34 cellular contexts compared by ENCODE assay signal in genomic region chr16:3092501-3092991, GRCh38. TPM values are rescaled to one million over a fixed set of nuclear protein-coding genes. Genes with fewer than 3 reads are reported as not detected.
DNase-seq lines count a peak whose midpoint lies in the region; ATAC-seq and TF ChIP-seq lines count a peak whose summit lies in the region.
"Had no signal": no experiment of that assay in that cellular context is flagged by ENCODE, and none has a peak within 500 bp of the region (broad histone marks: within the 10 kb centered on the region; RNA-seq: fewer than 3 reads in every experiment).

No MANE protein-coding gene starts in this region.

- H3K36me3 Mint-ChIP-seq in activated CD4-positive, alpha-beta memory T cell treated with anti-CD3 and anti-CD28 coated beads for 36 hours, result no peaks in the 10 kb centered on the region
- H3K36me3 Mint-ChIP-seq in activated CD4-positive, alpha-beta memory T cell treated with anti-CD3 and anti-CD28 coated beads, Interleukin-2, amount 10 ng/mL, durations not matched to agents 7 days and 5 days (ENCODE audit: low read depth), result no peaks in the 10 kb centered on the region
- H3K36me3 Mint-ChIP-seq in neural crest cell (ENCODE audit: low read depth), result no peaks in the 10 kb centered on the region
- H3K36me3 Mint-ChIP-seq: CD8-positive, alpha-beta memory T cell had no signal

- H3K4me1 Mint-ChIP-seq in activated CD4-positive, alpha-beta memory T cell treated with anti-CD3 and anti-CD28 coated beads for 36 hours (ENCODE audit: low read depth), result peaks cover 35% of the 10 kb centered on the region
- H3K4me1 Mint-ChIP-seq in activated CD4-positive, alpha-beta memory T cell treated with anti-CD3 and anti-CD28 coated beads, Interleukin-2, amount 10 ng/mL, durations not matched to agents 7 days and 5 days, result peaks cover 49% of the 10 kb centered on the region
- peaks cover 21% of the 10 kb centered on the region for H3K4me1 Mint-ChIP-seq in neural crest cell

- H3K9me3 ChIP-seq in SJCRH30 (replicated peaks), result no peaks in the 10 kb centered on the region
- H3K9me3 ChIP-seq: esophagus muscularis mucosa, Peyer's patch, transverse colon had no signal

- H3K27ac Mint-ChIP-seq in activated CD4-positive, alpha-beta memory T cell treated with anti-CD3 and anti-CD28 coated beads for 36 hours, result peak overlapping the region; percentile 43
- H3K27ac Mint-ChIP-seq in activated CD4-positive, alpha-beta memory T cell treated with anti-CD3 and anti-CD28 coated beads, Interleukin-2, amount 10 ng/mL, durations not matched to agents 7 days and 5 days, result no peak overlapping the region
- peak overlapping the region; percentile 67 for H3K27ac Mint-ChIP-seq in neural crest cell (ENCODE audit: unreplicated experiment)

- DNase-seq in activated CD4-positive, alpha-beta memory T cell treated with anti-CD3 and anti-CD28 coated beads for 36 hours, result no peak
- no peak for DNase-seq in activated CD4-positive, alpha-beta memory T cell treated with anti-CD3 and anti-CD28 coated beads, Interleukin-2, amount 10 ng/mL, durations not matched to agents 7 days and 5 days
- DNase-seq in GM10266 (ENCODE audit: extremely low spot score), result peak; percentile 10
- peak; percentile 87 to 88 for DNase-seq in SJCRH30
- DNase-seq in neural crest cell (ENCODE audit: low read depth, low spot score), result no peak
- DNase-seq in iPS-NIHi11 (ENCODE audit: low spot score), result no peak
- no peak for DNase-seq in NCI-H2227 (lab: John Stamatoyannopoulos, UW; ENCODE audit: unreplicated experiment)
- DNase-seq: activated CD4-positive, alpha-beta T cell treated with anti-CD3 and anti-CD28 coated beads, Interleukin-2, amount 50 U/mL, for 1 hour; activated CD8-positive, alpha-beta memory T cell treated with anti-CD3 and anti-CD28 coated beads, Interleukin-2, amount 50 U/mL, for 4 hours; activated naive CD4-positive, alpha-beta T cell treated with anti-CD3 and anti-CD28 coated beads, Interleukin-2, amount 50 U/mL, for 16 hours; amniotic stem cell; brain microvascular endothelial cell; CD8-positive, alpha-beta memory T cell; DMS 273 treated with DMSO at 0.1 percent for 48 hours; foreskin fibroblast; naive thymus-derived CD4-positive, alpha-beta T cell; NCI-H1694; occipital lobe; Peyer's patch; SHP77; SW 1271; T-helper 9 cell; transverse colon had no signal

- CTCF ChIA-PET in activated CD4-positive, alpha-beta memory T cell treated with anti-CD3 and anti-CD28 coated beads for 36 hours (lab: Charles Lee), result interaction anchor here (2.6 kb wide), 1 partner anchor 9 kb away, joined by 9 read pairs; no protein-coding TSS in a partner anchor
- CTCF ChIA-PET in activated CD4-positive, alpha-beta memory T cell treated with anti-CD3 and anti-CD28 coated beads, Interleukin-2, amount 10 ng/mL, durations not matched to agents 7 days and 5 days (lab: Charles Lee), result interaction anchor here (1.1 to 12.1 kb wide), 4 partner anchors 12 to 64 kb away, joined by 3 to 254 read pairs (median 4); partner anchors contain the start of gene ZNF213

- no peaks in the 10 kb centered on the region for H3K27me3 Mint-ChIP-seq in activated CD4-positive, alpha-beta memory T cell treated with anti-CD3 and anti-CD28 coated beads for 36 hours
- H3K27me3 Mint-ChIP-seq in activated CD4-positive, alpha-beta memory T cell treated with anti-CD3 and anti-CD28 coated beads, Interleukin-2, amount 10 ng/mL, durations not matched to agents 7 days and 5 days, result no peaks in the 10 kb centered on the region
- peaks cover 20% of the 10 kb centered on the region for H3K27me3 Mint-ChIP-seq in neural crest cell (ENCODE audit: low read depth)
- H3K27me3 Mint-ChIP-seq: CD8-positive, alpha-beta memory T cell; naive thymus-derived CD4-positive, alpha-beta T cell had no signal

- intact Hi-C loops in activated CD4-positive, alpha-beta memory T cell treated with anti-CD3 and anti-CD28 coated beads for 36 hours (cut with micrococcal nuclease), result no loop called here

- H3K4me3 ChIP-seq in SJCRH30, result no peak overlapping the region
- H3K4me3 ChIP-seq: esophagus muscularis mucosa, GM12878, Peyer's patch, transverse colon had no signal

- no peak overlapping the region for H3K4me3 Mint-ChIP-seq in activated CD4-positive, alpha-beta memory T cell treated with anti-CD3 and anti-CD28 coated beads for 36 hours
- no peak overlapping the region for H3K4me3 Mint-ChIP-seq in activated CD4-positive, alpha-beta memory T cell treated with anti-CD3 and anti-CD28 coated beads, Interleukin-2, amount 10 ng/mL, durations not matched to agents 7 days and 5 days
- no peak overlapping the region for H3K4me3 Mint-ChIP-seq in neural crest cell
- H3K4me3 Mint-ChIP-seq: CD8-positive, alpha-beta memory T cell; stimulated activated effector memory CD8-positive, alpha-beta T cell treated with anti-CD3 and anti-CD28 coated beads, Interleukin-12 subunit alpha, Interleukin-12 subunit beta, amount 100 ng/mL, for 72 hours had no signal

- no peaks in the 10 kb centered on the region for H3K9me3 Mint-ChIP-seq in activated CD4-positive, alpha-beta memory T cell treated with anti-CD3 and anti-CD28 coated beads for 36 hours
- H3K9me3 Mint-ChIP-seq in activated CD4-positive, alpha-beta memory T cell treated with anti-CD3 and anti-CD28 coated beads, Interleukin-2, amount 10 ng/mL, durations not matched to agents 7 days and 5 days, result no peaks in the 10 kb centered on the region
- H3K9me3 Mint-ChIP-seq in neural crest cell, result no peaks in the 10 kb centered on the region
- H3K9me3 Mint-ChIP-seq: CD8-positive, alpha-beta memory T cell; naive thymus-derived CD4-positive, alpha-beta T cell; stimulated activated effector memory CD8-positive, alpha-beta T cell treated with anti-CD3 and anti-CD28 coated beads, Interleukin-12 subunit alpha, Interleukin-12 subunit beta, amount 100 ng/mL, for 72 hours had no signal

- peaks cover 36% of the 10 kb centered on the region for H3K4me1 ChIP-seq in SJCRH30

- peak overlapping the region; percentile 25; the same call in 1 of the 2 replicates for H3K27ac ChIP-seq in SJCRH30
- H3K27ac ChIP-seq: brain microvascular endothelial cell, esophagus muscularis mucosa, Peyer's patch, transverse colon, VCaP had no signal

- no peaks in the 10 kb centered on the region for H3K36me3 ChIP-seq in SJCRH30
- H3K36me3 ChIP-seq: brain microvascular endothelial cell, esophagus muscularis mucosa, Peyer's patch, transverse colon had no signal

- ATAC-seq in HG03139 (IDR thresholded peaks at IDR 0.05; ENCODE audit: unreplicated experiment), result no peak
- ATAC-seq: GM12878; naive thymus-derived CD4-positive, alpha-beta T cell; stimulated activated effector memory CD8-positive, alpha-beta T cell treated with anti-CD3 and anti-CD28 coated beads, Interleukin-12 subunit alpha, Interleukin-12 subunit beta, amount 100 ng/mL, for 72 hours had no signal

- TF ChIP-seq CTCF in GM10266 (IDR thresholded peaks at IDR 0.05; ENCODE audit: control insufficient read depth, insufficient read depth, low read depth, missing control alignments) (no peak), neural crest cell (conservative IDR thresholded peaks at IDR 0.05) (no peak)

- POLR2A ChIA-PET in activated CD4-positive, alpha-beta memory T cell treated with anti-CD3 and anti-CD28 coated beads for 36 hours (lab: Charles Lee), result interaction anchor here (1.6 kb wide), 1 partner anchor 18 kb away, joined by 4 read pairs; no protein-coding TSS in a partner anchor
- POLR2A ChIA-PET in activated CD4-positive, alpha-beta memory T cell treated with anti-CD3 and anti-CD28 coated beads, Interleukin-2, amount 10 ng/mL, durations not matched to agents 7 days and 5 days (lab: Charles Lee), result interaction anchor here (0.6 to 2.7 kb wide), 4 partner anchors 12 to 37 kb away, joined by 3 to 20 read pairs (median 4); no protein-coding TSS in a partner anchor

- no peaks in the 10 kb centered on the region for H3K27me3 ChIP-seq in SJCRH30
- H3K27me3 ChIP-seq: Peyer's patch had no signal

RNA-seq across cellular contexts. Expression of gene ZSCAN10, which starts 6.5 kb away (rescaled TPM):
- under 1 TPM in 1 of 2 experiments, not detected in 1; 0.19 TPM for total RNA-seq in activated CD4-positive, alpha-beta memory T cell treated with anti-CD3 and anti-CD28 coated beads for 36 hours
- total RNA-seq in activated CD4-positive, alpha-beta memory T cell treated with anti-CD3 and anti-CD28 coated beads, Interleukin-2, amount 10 ng/mL, durations not matched to agents 7 days and 5 days, result under 1 TPM in 1 of 2 experiments, not detected in 1; 0.15 TPM
- 0.73 and 0.76 TPM in 2 replicates for total RNA-seq in SJCRH30 (2014; rRNA removed; shearing (Covaris generic))
- not detected in 2 replicates for total RNA-seq in neural crest cell
- total RNA-seq: A673, cerebellum, dermis microvascular lymphatic vessel endothelial cell, esophagus muscularis mucosa, lower leg skin, occipital lobe, Peyer's patch, pulmonary artery endothelial cell, subcutaneous adipose tissue, transverse colon had no signal

RNA-seq across cellular contexts. Expression of gene ZNF205, which starts 19.8 kb away (rescaled TPM):
- under 1 TPM in 1 of 2 experiments, not detected in 1; 0.21 TPM for total RNA-seq in activated CD4-positive, alpha-beta memory T cell treated with anti-CD3 and anti-CD28 coated beads for 36 hours
- total RNA-seq in activated CD4-positive, alpha-beta memory T cell treated with anti-CD3 and anti-CD28 coated beads, Interleukin-2, amount 10 ng/mL, durations not matched to agents 7 days and 5 days, result not detected
- total RNA-seq in SJCRH30 (2014; rRNA removed; shearing (Covaris generic)), result 12.9 and 13.7 TPM in 2 replicates
- total RNA-seq in neural crest cell, result 19.7 and 21.1 TPM in 2 replicates

RNA-seq across cellular contexts. Expression of gene IL32, which starts 27.1 kb away (rescaled TPM):
- total RNA-seq in activated CD4-positive, alpha-beta memory T cell treated with anti-CD3 and anti-CD28 coated beads for 36 hours, result 1,000 to 10,000 TPM; 2,504 to 2,532 TPM
- 1,000 to 10,000 TPM; 4,131 to 4,213 TPM for total RNA-seq in activated CD4-positive, alpha-beta memory T cell treated with anti-CD3 and anti-CD28 coated beads, Interleukin-2, amount 10 ng/mL, durations not matched to agents 7 days and 5 days
- total RNA-seq in SJCRH30 (2014; rRNA removed; shearing (Covaris generic)), result 158 and 177 TPM in 2 replicates
- total RNA-seq in neural crest cell, result not detected in 2 replicates

RNA-seq across cellular contexts. Expression of gene ZNF213, which starts 42.3 kb away (rescaled TPM):
- total RNA-seq in activated CD4-positive, alpha-beta memory T cell treated with anti-CD3 and anti-CD28 coated beads for 36 hours, result 1 to 10 TPM; 9.0 TPM
- total RNA-seq in activated CD4-positive, alpha-beta memory T cell treated with anti-CD3 and anti-CD28 coated beads, Interleukin-2, amount 10 ng/mL, durations not matched to agents 7 days and 5 days, result 10 to 100 TPM; 10.5 to 11.6 TPM
- total RNA-seq in SJCRH30 (2014; rRNA removed; shearing (Covaris generic)), result 2.5 and 3.0 TPM in 2 replicates
- 14.9 and 15.9 TPM in 2 replicates for total RNA-seq in neural crest cell

RNA-seq across cellular contexts. Expression of gene MMP25, which starts 46.2 kb away (rescaled TPM):
- total RNA-seq in activated CD4-positive, alpha-beta memory T cell treated with anti-CD3 and anti-CD28 coated beads for 36 hours, result 1 to 10 TPM; 2.2 TPM
- total RNA-seq in activated CD4-positive, alpha-beta memory T cell treated with anti-CD3 and anti-CD28 coated beads, Interleukin-2, amount 10 ng/mL, durations not matched to agents 7 days and 5 days, result 100 to 1,000 TPM; 112 to 117 TPM
- total RNA-seq in SJCRH30 (2014; rRNA removed; shearing (Covaris generic)), result 0.06 and 0.13 TPM in 2 replicates
- 0.64 and 0.96 TPM in 2 replicates for total RNA-seq in neural crest cell

Comparison
In these comparisons a context has a peak if more than half of its experiments do, and no peak if none do; other contexts are left out.
1. DNase-seq: peak in GM10266 (single experiment) and SJCRH30 (2 of 2); none in activated CD4-positive, alpha-beta memory T cell treated with anti-CD3 and anti-CD28 coated beads for 36 hours (single experiment), activated CD4-positive, alpha-beta memory T cell treated with anti-CD3 and anti-CD28 coated beads, Interleukin-2, amount 10 ng/mL, durations not matched to agents 7 days and 5 days (single experiment), neural crest cell (single experiment), iPS-NIHi11 (single experiment) and NCI-H2227 (single experiment).
2. RNA of gene ZNF205, which starts 19.8 kb away (total RNA-seq): 19.7 to 21.1 TPM in neural crest cell and 12.9 to 13.7 TPM in SJCRH30; 0.21 TPM in activated CD4-positive, alpha-beta memory T cell treated with anti-CD3 and anti-CD28 coated beads for 36 hours and not detected in activated CD4-positive, alpha-beta memory T cell treated with anti-CD3 and anti-CD28 coated beads, Interleukin-2, amount 10 ng/mL, durations not matched to agents 7 days and 5 days; every median in the first group is over 10 times any median in the second.
3. RNA of gene IL32, which starts 27.1 kb away (total RNA-seq): 4,131 to 4,213 TPM in activated CD4-positive, alpha-beta memory T cell treated with anti-CD3 and anti-CD28 coated beads, Interleukin-2, amount 10 ng/mL, durations not matched to agents 7 days and 5 days, 2,504 to 2,532 TPM in activated CD4-positive, alpha-beta memory T cell treated with anti-CD3 and anti-CD28 coated beads for 36 hours and 158 to 177 TPM in SJCRH30; not detected in neural crest cell; every median in the first group is over 100 times any median in the second.